1 cellular context compared by ENCODE assay signal in genomic region chr3:121477589-121477988, GRCh38.
TF ChIP-seq lines count a peak whose summit lies in the region.

No MANE protein-coding gene starts in this region.

TF ChIP-seq in GM23338, 12 proteins besides CTCF, POLR2A, EP300 and RAD21 (continued from another document):
- TF ChIP-seq ZNF462 (CRISPR knock-in tag; IDR thresholded peaks at IDR 0.05) (no peak), ZNF331 (CRISPR knock-in tag; IDR thresholded peaks at IDR 0.05; ENCODE audit: low read depth) (no peak), EZH2 (IDR thresholded peaks at IDR 0.05; ENCODE audit: low read depth, unreplicated experiment) (no peak), POLR2AphosphoS5 (IDR thresholded peaks at IDR 0.05; ENCODE audit: low read depth) (no peak), CREB1 (CRISPR knock-in tag; IDR thresholded peaks at IDR 0.05; ENCODE audit: low read depth) (no peak), ZNF114 (CRISPR knock-in tag; IDR thresholded peaks at IDR 0.05) (no peak), REST (IDR thresholded peaks at IDR 0.05; ENCODE audit: unreplicated experiment) (no peak), EZH2phosphoT487 (IDR thresholded peaks at IDR 0.05; ENCODE audit: unreplicated experiment) (no peak), NANOG (IDR thresholded peaks at IDR 0.05; ENCODE audit: borderline replicate concordance) (no peak)
TF ChIP-seq in GM23338: peak in this region for 0.
